23 cellular contexts compared by ENCODE assay signal in the genomic region with DNA sequence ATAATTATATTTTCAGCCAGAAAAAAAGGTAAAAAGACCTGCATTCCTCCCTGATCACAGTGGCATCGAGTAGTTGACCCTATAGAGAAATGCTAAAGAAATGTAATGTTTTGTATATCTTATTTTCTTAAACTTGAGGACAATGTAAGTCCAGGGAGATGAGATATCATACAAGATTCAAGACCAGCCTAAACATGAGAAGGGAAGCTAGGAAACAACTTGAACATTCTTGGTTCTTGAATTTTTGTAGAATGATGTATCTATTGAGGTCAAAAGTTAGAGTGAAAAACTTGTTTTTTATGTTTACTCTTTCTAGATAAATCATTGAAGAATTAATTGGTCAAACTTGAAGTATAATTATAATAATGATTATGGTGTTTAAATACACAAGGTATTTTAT.
"Had no signal": no experiment of that assay in that cellular context is flagged by ENCODE, and none has a peak within 500 bp of the region (broad histone marks: within the 10 kb centered on the region; RNA-seq: fewer than 3 reads in every experiment).

No MANE protein-coding gene starts in this region.

- H3K36me3 ChIP-seq: prostate gland, suprapubic skin had no signal

- H3K4me3 Mint-ChIP-seq: activated B cell treated with CpG ODN at 0.5 μM for 24 hours; activated CD8-positive, alpha-beta T cell treated with anti-CD3 and anti-CD28 coated beads for 36 hours; activated naive CD8-positive, alpha-beta T cell; brain; dendritic cell treated with granulocyte-macrophage colony-stimulating factor and Interleukin-4, amounts not matched to agents 40 ng/mL and 50 ng/mL, for 4 days; effector memory CD8-positive, alpha-beta T cell; natural killer cell had no signal

- ATAC-seq: activated CD8-positive, alpha-beta T cell treated with anti-CD3 and anti-CD28 coated beads for 36 hours; effector memory CD8-positive, alpha-beta T cell; left ventricle myocardium superior; natural killer cell had no signal

- H3K4me3 ChIP-seq: prostate gland, suprapubic skin had no signal

- H3K27me3 ChIP-seq: suprapubic skin had no signal

- H3K4me1 ChIP-seq: prostate gland had no signal

- H3K27me3 Mint-ChIP-seq: activated CD8-positive, alpha-beta T cell treated with anti-CD3 and anti-CD28 coated beads for 36 hours; activated naive CD8-positive, alpha-beta T cell; dendritic cell treated with granulocyte-macrophage colony-stimulating factor and Interleukin-4, amounts not matched to agents 40 ng/mL and 50 ng/mL, for 4 days; effector memory CD8-positive, alpha-beta T cell had no signal

- H3K27ac ChIP-seq: prostate gland, suprapubic skin had no signal

- H3K36me3 Mint-ChIP-seq: brain, natural killer cell had no signal

- H3K27ac Mint-ChIP-seq: activated B cell treated with CpG ODN at 0.5 μM for 24 hours; activated CD8-positive, alpha-beta T cell treated with anti-CD3 and anti-CD28 coated beads for 36 hours; activated naive CD8-positive, alpha-beta T cell; effector memory CD8-positive, alpha-beta T cell; natural killer cell had no signal

- H3K9me3 Mint-ChIP-seq: activated B cell treated with CpG ODN at 0.5 μM for 24 hours; activated CD8-positive, alpha-beta T cell treated with anti-CD3 and anti-CD28 coated beads for 36 hours; dendritic cell treated with granulocyte-macrophage colony-stimulating factor and Interleukin-4, amounts not matched to agents 40 ng/mL and 50 ng/mL, for 4 days; effector memory CD8-positive, alpha-beta T cell; natural killer cell had no signal

- H3K9me3 ChIP-seq: prostate gland, suprapubic skin had no signal

- DNase-seq: activated B cell treated with CpG ODN at 0.5 μM for 24 hours; activated CD4-positive, alpha-beta T cell treated with anti-CD3 and anti-CD28 coated beads for 48 hours; activated CD8-positive, alpha-beta T cell treated with anti-CD3 and anti-CD28 coated beads for 36 hours; activated gamma-delta T cell treated with Interleukin-2 at 50 U/mL for 16 hours; activated T-cell treated with anti-CD3 and anti-CD28 coated beads, Interleukin-2, amount 50 U/mL, for 48 hours; effector memory CD8-positive, alpha-beta T cell; erythroblast; hypothalamus; left ventricle myocardium superior; mesendoderm; natural killer cell; occipital lobe; right cardiac atrium; small intestine; stimulated activated CD4-positive, alpha-beta T cell treated with anti-CD3 and anti-CD28 coated beads, Interleukin-4, amount 100 ng/mL, for 4 hours; stimulated activated CD8-positive, alpha-beta memory T cell treated with anti-CD3 and anti-CD28 coated beads, Interleukin-4, amount 100 ng/mL, for 48 hours; stimulated activated naive CD8-positive, alpha-beta T cell treated with anti-CD3 and anti-CD28 coated beads, Interleukin-15, Interleukin-2, amounts not matched to agents 100 U/mL and 50 U/mL, for 24 hours; SW 1271 had no signal
